18 cellular contexts compared by ENCODE assay signal in the genomic region with DNA sequence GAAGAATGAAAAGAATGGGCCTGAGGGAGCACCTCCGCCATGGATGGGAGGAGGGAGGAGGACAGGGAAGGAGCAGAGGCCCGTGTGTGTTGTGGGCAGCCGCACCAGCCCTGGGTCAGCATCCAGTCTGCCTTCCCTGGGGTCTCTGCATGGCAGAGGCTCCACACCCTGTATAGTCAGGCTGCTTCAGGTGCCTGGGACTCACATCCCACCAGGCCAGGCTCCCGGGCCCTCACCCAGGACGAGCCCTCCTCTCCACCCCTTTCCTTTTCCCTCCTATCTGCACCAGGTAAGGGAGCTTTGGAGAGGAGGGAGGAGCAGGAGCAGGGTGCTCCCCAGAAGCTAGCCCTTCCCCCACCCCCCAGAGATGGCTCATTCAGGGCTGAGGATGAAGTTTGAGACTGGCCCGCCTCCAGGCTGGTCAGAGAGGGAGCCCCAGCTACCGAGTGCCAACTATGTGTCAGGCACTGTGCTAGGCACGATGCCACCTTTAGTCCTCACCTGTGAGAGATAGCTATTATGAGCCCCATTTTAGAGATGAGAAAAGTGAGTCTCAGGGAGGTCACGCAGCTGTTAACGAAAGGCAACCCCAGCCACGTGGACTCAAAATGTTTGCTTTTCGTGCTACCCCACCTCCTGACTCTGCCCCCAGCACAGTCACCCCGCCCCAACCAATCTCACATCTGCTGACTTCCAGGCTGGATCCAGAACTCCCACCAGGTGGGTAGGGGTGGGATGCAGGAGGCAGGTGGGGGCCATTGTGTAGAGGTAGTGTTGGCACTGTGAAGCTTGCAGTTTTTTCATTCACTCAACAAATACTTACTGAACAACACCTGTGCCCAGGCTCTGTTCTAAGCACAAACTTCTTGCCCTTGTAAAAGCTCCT.
"Had no signal": no experiment of that assay in that cellular context is flagged by ENCODE, and none has a peak within 500 bp of the region (broad histone marks: within the 10 kb centered on the region; RNA-seq: fewer than 3 reads in every experiment).

No MANE protein-coding gene starts in this region.

- DNase-seq: activated B cell treated with CpG ODN at 0.5 μM for 24 hours; activated CD4-positive, alpha-beta memory T cell treated with anti-CD3 and anti-CD28 coated beads for 36 hours; activated CD4-positive, alpha-beta T cell treated with anti-CD3 and anti-CD28 coated beads for 4 hours; activated CD8-positive, alpha-beta memory T cell treated with anti-CD3 and anti-CD28 coated beads, Interleukin-2, amount 10 ng/mL, durations not matched to agents 7 days and 5 days; activated naive CD4-positive, alpha-beta T cell treated with Interleukin-2 at 50 U/mL for 16 hours; central memory CD4-positive, alpha-beta T cell; colonic mucosa; erythroblast; immature natural killer cell; mesendoderm; retina; stimulated activated CD4-positive, alpha-beta T cell treated with anti-CD3 and anti-CD28 coated beads, Interleukin-1b, Interleukin-23, amount 100 ng/mL, for 48 hours; stimulated activated CD8-positive, alpha-beta memory T cell treated with anti-CD3 and anti-CD28 coated beads, Interleukin-4, amount 100 ng/mL, for 48 hours; stimulated activated naive CD4-positive, alpha-beta T cell; T-helper 2 cell had no signal

- H3K4me3 Mint-ChIP-seq: activated B cell treated with CpG ODN at 0.5 μM for 24 hours; activated CD4-positive, alpha-beta memory T cell treated with anti-CD3 and anti-CD28 coated beads for 36 hours; activated CD8-positive, alpha-beta memory T cell treated with anti-CD3 and anti-CD28 coated beads, Interleukin-2, amount 10 ng/mL, durations not matched to agents 7 days and 5 days; endodermal cell; immature natural killer cell; naive thymus-derived CD8-positive, alpha-beta T cell had no signal

- H3K4me1 ChIP-seq: colonic mucosa had no signal

- H3K36me3 ChIP-seq: colonic mucosa had no signal

- H3K27me3 Mint-ChIP-seq: activated CD4-positive, alpha-beta memory T cell treated with anti-CD3 and anti-CD28 coated beads for 36 hours; brain had no signal

- ATAC-seq: activated CD8-positive, alpha-beta memory T cell treated with anti-CD3 and anti-CD28 coated beads, Interleukin-2, amount 10 ng/mL, durations not matched to agents 7 days and 5 days; naive thymus-derived CD8-positive, alpha-beta T cell had no signal

- H3K27me3 ChIP-seq: colonic mucosa had no signal

- H3K9me3 Mint-ChIP-seq: activated B cell treated with CpG ODN at 0.5 μM for 24 hours; activated CD4-positive, alpha-beta memory T cell treated with anti-CD3 and anti-CD28 coated beads for 36 hours had no signal

- H3K9me3 ChIP-seq: colonic mucosa had no signal

- H3K36me3 Mint-ChIP-seq: activated CD4-positive, alpha-beta memory T cell treated with anti-CD3 and anti-CD28 coated beads for 36 hours; activated CD8-positive, alpha-beta memory T cell treated with anti-CD3 and anti-CD28 coated beads, Interleukin-2, amount 10 ng/mL, durations not matched to agents 7 days and 5 days; brain; immature natural killer cell; naive thymus-derived CD8-positive, alpha-beta T cell had no signal

- H3K4me1 Mint-ChIP-seq: activated B cell treated with CpG ODN at 0.5 μM for 24 hours; activated CD8-positive, alpha-beta memory T cell treated with anti-CD3 and anti-CD28 coated beads, Interleukin-2, amount 10 ng/mL, durations not matched to agents 7 days and 5 days; immature natural killer cell; naive thymus-derived CD8-positive, alpha-beta T cell had no signal

- H3K27ac ChIP-seq: colonic mucosa had no signal

- H3K4me3 ChIP-seq: colonic mucosa had no signal

- H3K27ac Mint-ChIP-seq: activated B cell treated with CpG ODN at 0.5 μM for 24 hours; activated CD4-positive, alpha-beta memory T cell treated with anti-CD3 and anti-CD28 coated beads for 36 hours; activated CD8-positive, alpha-beta memory T cell treated with anti-CD3 and anti-CD28 coated beads, Interleukin-2, amount 10 ng/mL, durations not matched to agents 7 days and 5 days; immature natural killer cell had no signal
